In the genomic region with DNA sequence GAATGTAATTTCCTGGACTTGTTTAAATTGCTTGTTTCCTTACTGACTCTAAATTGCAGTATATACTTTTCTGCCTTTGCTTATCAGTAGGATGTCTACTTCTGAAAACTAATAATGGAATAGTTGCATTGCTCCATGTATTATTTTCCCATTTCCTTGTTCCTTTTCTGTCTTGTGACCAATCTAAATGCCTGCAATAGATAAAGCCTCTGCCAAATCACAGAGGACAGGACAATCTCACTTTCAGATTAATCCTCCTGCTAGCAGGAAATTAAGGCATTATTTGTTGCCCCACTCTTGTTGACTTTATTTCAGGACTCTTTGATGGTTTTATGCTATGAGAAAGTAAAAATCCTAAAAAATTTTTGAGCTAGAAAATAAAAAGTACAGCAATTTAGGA, we compare ENCODE assay signal across 27 cellular contexts. TPM values are rescaled to one million over a fixed set of nuclear protein-coding genes. Genes with fewer than 3 reads are reported as not detected.
A peak's percentile ranks its signal among the peaks of the same experiment; 100 is the strongest.
DNase-seq lines count a peak whose midpoint lies in the region; ATAC-seq, FAIRE-seq and TF ChIP-seq lines count a peak whose summit lies in the region.
"Had no signal": no experiment of that assay in that cellular context is flagged by ENCODE, and none has a peak within 500 bp of the region (broad histone marks: within the 10 kb centered on the region; RNA-seq: fewer than 3 reads in every experiment).

No MANE protein-coding gene starts in this region.

- POLR2A ChIA-PET in SK-N-SH (lab: Yijun Ruan, JAX) (no interaction called here), HepG2 (lab: Yijun Ruan, JAX) (no interaction called here)

- DNase-seq in SK-N-SH (no peak), OCI-M1 (lab: John Stamatoyannopoulos, UW) (peak; percentile 60), HepG2 (ENCODE audit: low spot score) (no peak), stomach (no peak), GM13977 (ENCODE audit: low spot score) (no peak), CD14-positive monocyte (ENCODE audit: low spot score) (no peak)
- DNase-seq: activated CD4-positive, alpha-beta T cell treated with anti-CD3 and anti-CD28 coated beads, Interleukin-2, amount 50 U/mL, for 1 hour; activated naive CD4-positive, alpha-beta T cell treated with anti-CD3 and anti-CD28 coated beads for 36 hours; DMS79; heart right ventricle; left ventricle myocardium inferior; naive B cell; NCI-H1092 treated with DMSO at 0.1 percent for 48 hours; NCI-H2107; NCI-H524 treated with DMSO at 0.1 percent for 48 hours; SJCRH30; stimulated activated CD4-positive, alpha-beta T cell treated with anti-CD3 and anti-CD28 coated beads, Interleukin-2, amount 100 ng/mL, for 24 hours; T-helper 2 cell had no signal

- in situ Hi-C loops in HepG2 (cut with HindIII; ENCODE audit: extremely low pct_ligation_motif_present, low pct_unique_long_range_greater_than_20kb) (no loop called here), GM13977 (cut with MboI; ENCODE audit: low pct_unique_long_range_greater_than_20kb, low sequenced_read_pairs, unreplicated experiment) (no loop called here)

- H4K20me1 ChIP-seq in SK-N-SH (ENCODE audit: insufficient read depth) (no peaks in the 10 kb centered on the region), HepG2 (ENCODE audit: insufficient read depth, low read length) (no peaks in the 10 kb centered on the region)
- H4K20me1 ChIP-seq: BLaER1 treated with 17β-estradiol and CSF1 and Interleukin-3, amounts not matched to agents 10 nM and 100 nM had no signal

- no peak overlapping the region for H3K4me3 Mint-ChIP-seq in CD14-positive monocyte
- H3K4me3 Mint-ChIP-seq: activated naive CD4-positive, alpha-beta T cell treated with anti-CD3 and anti-CD28 coated beads for 36 hours; naive B cell had no signal

- no peaks in the 10 kb centered on the region for H3K27me3 ChIP-seq in SK-N-SH (ENCODE audit: insufficient read depth)
- H3K27me3 ChIP-seq in HepG2 (ENCODE audit: control insufficient read depth in 1 of 2, insufficient read depth in 2 of 2, low read length in 2 of 2) = no peaks in the 10 kb centered on the region
- no peaks in the 10 kb centered on the region for H3K27me3 ChIP-seq in stomach
- H3K27me3 ChIP-seq: ascending aorta; BLaER1 treated with 17β-estradiol and CSF1 and Interleukin-3, amounts not matched to agents 10 nM and 100 nM; heart right ventricle; SJCRH30; vagina had no signal

- H3K36me3 ChIP-seq in SK-N-SH (replicated peaks in 1 of 2; ENCODE audit: control insufficient read depth in 1 of 2, insufficient read depth in 2 of 2, low read length in 1 of 2) (no peaks in the 10 kb centered on the region), HepG2 (replicated peaks in 1 of 2; ENCODE audit: control insufficient read depth in 1 of 2, insufficient read depth in 2 of 2, low read length in 2 of 2) (no peaks in the 10 kb centered on the region), stomach (no peaks in the 10 kb centered on the region)
- H3K36me3 ChIP-seq: ascending aorta; BLaER1 treated with 17β-estradiol and CSF1 and Interleukin-3, amounts not matched to agents 10 nM and 100 nM; heart right ventricle; left ventricle myocardium inferior; SJCRH30; vagina had no signal

- intact Hi-C loops in HepG2 (cut with micrococcal nuclease; ENCODE audit: unreplicated experiment) (no loop called here), stomach (cut with DNase I; ENCODE audit: low total_unique reads) (no loop called here), CD14-positive monocyte (cut with micrococcal nuclease) (no loop called here)

- BruUV-seq in HepG2 (replicated peaks; lab: Mats Ljungman, UMichigan) = no TSS peak

- TF ChIP-seq RAD21 in SK-N-SH (IDR thresholded peaks at IDR 0.05; ENCODE audit: low read length) = no peak
- no peak for TF ChIP-seq RAD21 in HepG2 (CRISPR knock-in tag; IDR thresholded peaks at IDR 0.05)

- CTCF ChIA-PET in SK-N-SH (lab: Yijun Ruan, JAX) (interaction anchor here (1.1 kb wide), 1 partner anchor 117 kb away, joined by 3 read pairs; no protein-coding TSS in a partner anchor), HepG2 (lab: Yijun Ruan, JAX; ENCODE audit: low intra/inter-chr PET ratio, low total read pairs) (no interaction called here)

- H3K4me1 ChIP-seq in SK-N-SH (ENCODE audit: control insufficient read depth in 1 of 2, insufficient read depth in 2 of 2, low read depth in 1 of 2, low read length in 1 of 2) (no peaks in the 10 kb centered on the region), HepG2 (ENCODE audit: insufficient read depth, low read length) (peaks cover 20% of the 10 kb centered on the region), stomach (peaks cover 4 to 20% (median 6%) of the 10 kb centered on the region in 4 donors)
- H3K4me1 ChIP-seq: ascending aorta, SJCRH30, vagina had no signal

- H3K9me3 Mint-ChIP-seq in CD14-positive monocyte = peaks cover 0 to 2% (median 0%) of the 10 kb centered on the region in 7 donors
- H3K9me3 Mint-ChIP-seq: activated naive CD4-positive, alpha-beta T cell treated with anti-CD3 and anti-CD28 coated beads for 36 hours; naive B cell had no signal

- TF ChIP-seq CTCF in SK-N-SH (IDR thresholded peaks at IDR 0.05) = no peak
- TF ChIP-seq CTCF in HepG2 (CRISPR knock-in tag; IDR thresholded peaks at IDR 0.05) = no peak
- TF ChIP-seq CTCF in stomach (IDR thresholded peaks at IDR 0.05) = no peak
- TF ChIP-seq CTCF in GM13977 (IDR thresholded peaks at IDR 0.05; ENCODE audit: extremely low read depth, insufficient read depth, missing control alignments) = no peak
- no peak for TF ChIP-seq CTCF in CD14-positive monocyte (IDR thresholded peaks at IDR 0.05)

- H2AFZ ChIP-seq in SK-N-SH (ENCODE audit: low read depth) (peak overlapping the region; percentile 82; the same call in 1 of the 2 replicates), HepG2 (ENCODE audit: low read length) (no peak overlapping the region)

- H3K79me2 ChIP-seq in SK-N-SH (ENCODE audit: insufficient read depth) = no peaks in the 10 kb centered on the region
- no peaks in the 10 kb centered on the region for H3K79me2 ChIP-seq in HepG2 (ENCODE audit: insufficient read depth, low read length)

- H3K4me1 Mint-ChIP-seq in CD14-positive monocyte = peaks cover 19% of the 10 kb centered on the region

- no peak for TF ChIP-seq POLR2A in HepG2 (IDR thresholded peaks at IDR 0.05; ENCODE audit: insufficient read depth in 1 of 2, low read depth in 2 of 2, low read length in 2 of 2)
- no peak for TF ChIP-seq POLR2A in stomach (IDR thresholded peaks at IDR 0.05)

- FAIRE-seq in HepG2 (lab: Jason Lieb, UNC) = no peak
- FAIRE-seq: endometrium had no signal

- H3K36me3 Mint-ChIP-seq in CD14-positive monocyte = no peaks in the 10 kb centered on the region
- H3K36me3 Mint-ChIP-seq: IgD-negative memory B cell, naive B cell had no signal

- peaks cover 7% of the 10 kb centered on the region for H3F3A ChIP-seq in SK-N-SH (replicated peaks; ENCODE audit: insufficient read depth)

- TF ChIP-seq EP300 in SK-N-SH (IDR thresholded peaks at IDR 0.05; ENCODE audit: borderline replicate concordance in 1 of 2, low read depth in 1 of 2, low read length in 1 of 2) = no peak
- TF ChIP-seq EP300 in HepG2 (IDR thresholded peaks at IDR 0.05; ENCODE audit: low read depth in 2 of 2, low read length in 2 of 2) = no peak
- TF ChIP-seq EP300 in HepG2 (CRISPR knock-in tag; IDR thresholded peaks at IDR 0.05; ENCODE audit: borderline replicate concordance) = no peak
- no peak for TF ChIP-seq EP300 in stomach (IDR thresholded peaks at IDR 0.05)

- ATAC-seq in SK-N-SH treated with all-trans-retinoic acid at 6 μM for 48 hours (no peak), HepG2 (no peak), HG02571 (IDR thresholded peaks at IDR 0.05; ENCODE audit: unreplicated experiment) (no peak)
- ATAC-seq: HCT116, heart right ventricle had no signal

- peaks cover 0 to 7% (median 0%) of the 10 kb centered on the region in 3 donors for H3K27me3 Mint-ChIP-seq in CD14-positive monocyte (ENCODE audit: low read depth in 3 of 3)
- H3K27me3 Mint-ChIP-seq: IgD-negative memory B cell, naive B cell had no signal

- no peak overlapping the region for H3K9ac ChIP-seq in SK-N-SH
- no peak overlapping the region for H3K9ac ChIP-seq in HepG2 (ENCODE audit: insufficient read depth, low read depth, low read length)
- H3K9ac ChIP-seq: BLaER1 treated with 17β-estradiol and CSF1 and Interleukin-3, amounts not matched to agents 10 nM and 100 nM had no signal

- H3K4me2 ChIP-seq in SK-N-SH (0 out of 2 replicates have a peak overlapping the region, but pooled peaks have one; percentile 37), HepG2 (ENCODE audit: low read depth, low read length) (peak overlapping the region; percentile 45; the same call in 1 of the 2 replicates)

- H3K9me3 ChIP-seq in SK-N-SH (no peaks in the 10 kb centered on the region), HepG2 (ENCODE audit: low read length) (no peaks in the 10 kb centered on the region), stomach (no peaks in the 10 kb centered on the region)
- H3K9me3 ChIP-seq: ascending aorta; BLaER1 treated with 17β-estradiol and CSF1 and Interleukin-3, amounts not matched to agents 10 nM and 100 nM; heart right ventricle; left ventricle myocardium inferior; SJCRH30; vagina had no signal

- H3K4me3 ChIP-seq in SK-N-SH (ENCODE audit: low read depth in 2 of 2, low read length in 1 of 2) = no peak overlapping the region
- H3K4me3 ChIP-seq in HepG2 (replicated peaks in 1 of 3; ENCODE audit: insufficient read depth in 1 of 3, low read depth in 2 of 3, low read length in 3 of 3) = no peak overlapping the region; a peak in 1 of 6 replicates
- no peak overlapping the region for H3K4me3 ChIP-seq in stomach
- H3K4me3 ChIP-seq: ascending aorta; BLaER1 treated with 17β-estradiol and CSF1 and Interleukin-3, amounts not matched to agents 10 nM and 100 nM; heart right ventricle; left ventricle myocardium inferior; SJCRH30; vagina had no signal

- no peaks in the 10 kb centered on the region for H3K9me2 ChIP-seq in SK-N-SH

- H3K27ac ChIP-seq in SK-N-SH (ENCODE audit: low read depth in 2 of 2, low read length in 1 of 2) (no peak overlapping the region), HepG2 (ENCODE audit: extremely low read length, insufficient read depth, low read length) (no peak overlapping the region), stomach (peak overlapping the region in 4 of 5 donors; percentile 35 to 86 (median 64))
- H3K27ac ChIP-seq: ascending aorta; BLaER1 treated with 17β-estradiol and CSF1 and Interleukin-3, amounts not matched to agents 10 nM and 100 nM; left ventricle myocardium inferior; SJCRH30; vagina; VCaP had no signal

- no peak overlapping the region for H3K27ac Mint-ChIP-seq in CD14-positive monocyte
- H3K27ac Mint-ChIP-seq: activated naive CD4-positive, alpha-beta T cell treated with anti-CD3 and anti-CD28 coated beads for 36 hours had no signal

RNA-seq across cellular contexts. Expression of gene ESCO1, which starts 4.7 kb away (rescaled TPM):
- polyA plus RNA-seq in SK-N-SH (2012; rRNA removed) (2.2 and 2.7 TPM in 2 replicates), HepG2 (2011; rRNA removed) (5.4 and 6.3 TPM in 2 replicates), stomach (1 to 10 TPM; 6.6 to 9.0 (median 8.4) TPM), CD14-positive monocyte (1 to 10 TPM; 1.3 to 2.5 TPM)
- polyA plus RNA-seq in SK-N-SH (2012; cell fraction: cytosol; rRNA removed) = 3.7 and 4.8 TPM in 2 replicates
- 2.5 and 4.9 TPM in 2 replicates for polyA plus RNA-seq in SK-N-SH (2012; cell fraction: nucleus; rRNA removed)
- total RNA-seq in HepG2 (2016; rRNA removed; fragmentation: Illumina TruSeq; extraction: Trizol) (19.4 and 32.7 TPM in 2 replicates), stomach (10 to 100 TPM in 4 of 5 donors, 1 to 10 TPM in 1; 5.2 to 53.6 (median 29.9) TPM)
- 5.1 and 5.8 TPM in 2 replicates for total RNA-seq in HepG2 (2016; cell fraction: cytosol; rRNA removed; fragmentation: Illumina TruSeq; extraction: Trizol; ENCODE audit: low read depth)
- 20.1 and 30.7 TPM in 2 replicates for total RNA-seq in HepG2 (2016; cell fraction: insoluble cytoplasmic fraction; rRNA removed; fragmentation: Illumina TruSeq; extraction: Trizol)
- 13.5 and 14.0 TPM in 2 replicates for total RNA-seq in HepG2 (2016; cell fraction: membrane; rRNA removed; fragmentation: Illumina TruSeq; extraction: Trizol)
- total RNA-seq in HepG2 (2016; cell fraction: nucleus; rRNA removed; fragmentation: Illumina TruSeq; extraction: Trizol) = 24.5 and 30.1 TPM in 2 replicates
- 2.4 and 4.2 TPM in 2 replicates for polyA plus RNA-seq in HepG2 (2011; cell fraction: cytosol; rRNA removed)
- polyA plus RNA-seq in HepG2 (2011; cell fraction: nucleus; rRNA removed) = 8.2 and 9.6 TPM in 2 replicates
- 12.9 and 13.6 TPM in 2 replicates for polyA plus RNA-seq in HepG2 (2012)
- 2.2 TPM in 2 replicates for polyA plus RNA-seq in HepG2 (2016; cell fraction: cytosol; fragmentation: Illumina TruSeq; extraction: Trizol; ENCODE audit: low read depth)
- polyA plus RNA-seq in HepG2 (2016; cell fraction: insoluble cytoplasmic fraction; fragmentation: Illumina TruSeq; extraction: Trizol; ENCODE audit: low read depth) = 23.5 and 26.2 TPM in 2 replicates
- 7.4 and 8.2 TPM in 2 replicates for polyA plus RNA-seq in HepG2 (2016; cell fraction: membrane; fragmentation: Illumina TruSeq; extraction: Trizol; ENCODE audit: low read depth)
- 16.0 and 17.8 TPM in 2 replicates for polyA plus RNA-seq in HepG2 (2016; cell fraction: nucleus; fragmentation: Illumina TruSeq; extraction: Trizol; ENCODE audit: insufficient read depth, low read depth)
- 3.5 and 4.2 TPM in 2 replicates for polyA minus RNA-seq in HepG2 (2011; rRNA and poly(A)+ RNA removed; ENCODE audit: low replicate concordance)
- 8.3 and 8.9 TPM in 2 replicates for polyA minus RNA-seq in HepG2 (2011; cell fraction: cytosol; rRNA and poly(A)+ RNA removed)
- polyA minus RNA-seq in HepG2 (2011; cell fraction: nucleus; rRNA and poly(A)+ RNA removed) = 30.8 and 32.6 TPM in 2 replicates

RNA-seq across cellular contexts. Expression of gene SNRPD1, which starts 6.9 kb away (rescaled TPM):
- polyA plus RNA-seq in SK-N-SH (2012; rRNA removed) = 21.0 and 24.6 TPM in 2 replicates
- polyA plus RNA-seq in SK-N-SH (2012; cell fraction: cytosol; rRNA removed) = 37.9 and 64.1 TPM in 2 replicates
- 3.8 and 4.6 TPM in 2 replicates for polyA plus RNA-seq in SK-N-SH (2012; cell fraction: nucleus; rRNA removed)
- 275 and 478 TPM in 2 replicates for total RNA-seq in HepG2 (2016; rRNA removed; fragmentation: Illumina TruSeq; extraction: Trizol)
- 75.0 and 77.2 TPM in 2 replicates for total RNA-seq in HepG2 (2016; cell fraction: cytosol; rRNA removed; fragmentation: Illumina TruSeq; extraction: Trizol; ENCODE audit: low read depth)
- total RNA-seq in HepG2 (2016; cell fraction: insoluble cytoplasmic fraction; rRNA removed; fragmentation: Illumina TruSeq; extraction: Trizol) = 293 and 452 TPM in 2 replicates
- 98.7 and 110 TPM in 2 replicates for total RNA-seq in HepG2 (2016; cell fraction: membrane; rRNA removed; fragmentation: Illumina TruSeq; extraction: Trizol)
- 70.8 and 90.9 TPM in 2 replicates for total RNA-seq in HepG2 (2016; cell fraction: nucleus; rRNA removed; fragmentation: Illumina TruSeq; extraction: Trizol)
- 17.4 and 22.7 TPM in 2 replicates for polyA plus RNA-seq in HepG2 (2011; rRNA removed)
- polyA plus RNA-seq in HepG2 (2011; cell fraction: cytosol; rRNA removed) = 24.5 and 28.2 TPM in 2 replicates
- 3.1 and 5.0 TPM in 2 replicates for polyA plus RNA-seq in HepG2 (2011; cell fraction: nucleus; rRNA removed)
- polyA plus RNA-seq in HepG2 (2012) = 41.5 and 106 TPM in 2 replicates
- polyA plus RNA-seq in HepG2 (2016; cell fraction: cytosol; fragmentation: Illumina TruSeq; extraction: Trizol; ENCODE audit: low read depth) = 98.5 and 112 TPM in 2 replicates
- polyA plus RNA-seq in HepG2 (2016; cell fraction: insoluble cytoplasmic fraction; fragmentation: Illumina TruSeq; extraction: Trizol; ENCODE audit: low read depth) = 533 and 571 TPM in 2 replicates
- 113 and 128 TPM in 2 replicates for polyA plus RNA-seq in HepG2 (2016; cell fraction: membrane; fragmentation: Illumina TruSeq; extraction: Trizol; ENCODE audit: low read depth)
- polyA plus RNA-seq in HepG2 (2016; cell fraction: nucleus; fragmentation: Illumina TruSeq; extraction: Trizol; ENCODE audit: insufficient read depth, low read depth) = 170 and 177 TPM in 2 replicates
- 6.0 and 34.0 TPM in 2 replicates for polyA minus RNA-seq in HepG2 (2011; rRNA and poly(A)+ RNA removed; ENCODE audit: low replicate concordance)
- polyA minus RNA-seq in HepG2 (2011; cell fraction: cytosol; rRNA and poly(A)+ RNA removed) = 23.1 and 40.4 TPM in 2 replicates
- polyA minus RNA-seq in HepG2 (2011; cell fraction: nucleus; rRNA and poly(A)+ RNA removed) = 22.6 and 28.1 TPM in 2 replicates
- 10 to 100 TPM in 1 of 5 donors, 1 to 10 TPM in 3, under 1 TPM in 1; 0.45 to 19.8 (median 5.8) TPM for total RNA-seq in stomach
- polyA plus RNA-seq in stomach = 10 to 100 TPM; 18.2 to 27.4 (median 21.0) TPM
- 10 to 100 TPM; 50.9 to 56.7 TPM for polyA plus RNA-seq in CD14-positive monocyte

Comparison
In these comparisons a context has a peak if more than half of its experiments do, and no peak if none do; other contexts are left out.
1. H3K27ac ChIP-seq: peak in stomach (4 of 5); none in SK-N-SH (0 of 2) and HepG2 (single experiment).